Comparison of ENCODE assay signal across 30 cellular contexts in the genomic region with DNA sequence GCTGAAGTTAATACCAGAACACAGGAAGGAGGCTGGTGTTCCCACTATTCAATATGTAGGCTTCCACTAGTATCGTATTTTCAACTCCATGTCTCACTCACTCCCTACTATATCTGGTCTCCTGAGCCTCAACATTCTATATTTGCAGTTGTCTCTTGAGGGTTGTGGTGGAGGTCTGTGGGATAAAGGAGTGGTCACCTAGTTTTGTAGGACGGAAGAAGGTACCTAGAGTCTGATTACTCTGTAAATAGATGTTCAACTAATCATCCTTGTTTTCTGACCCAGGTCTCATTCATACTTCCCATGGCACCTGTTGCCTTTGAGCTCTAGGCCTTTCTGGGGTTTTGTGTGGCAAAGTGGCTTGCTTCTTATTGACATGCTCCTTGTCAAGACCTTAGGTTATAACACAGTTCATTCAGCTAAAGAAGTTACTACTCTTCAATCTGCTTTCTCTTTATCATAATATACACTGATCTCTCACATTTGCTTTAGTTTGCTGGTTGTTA. TPM values are rescaled to one million over a fixed set of nuclear protein-coding genes. Genes with fewer than 3 reads are reported as not detected.
"Had no signal": no experiment of that assay in that cellular context is flagged by ENCODE, and none has a peak within 500 bp of the region (broad histone marks: within the 10 kb centered on the region; RNA-seq: fewer than 3 reads in every experiment).

No MANE protein-coding gene starts in this region.

- H3K27me3 Mint-ChIP-seq: naive thymus-derived CD8-positive, alpha-beta T cell; progenitor cell of endocrine pancreas; stimulated activated naive B cell treated with anti-CD40 and anti-IgM and Interleukin-4, amounts not matched to agents 10 μg/mL and 1 μg/mL and 100 μg/mL, for 72 hours had no signal

- H3K9me3 ChIP-seq: mucosa of descending colon, ovary, right atrium auricular region, right lobe of liver, stomach, testis, thyroid gland, transverse colon, upper lobe of right lung had no signal

- H3K4me3 Mint-ChIP-seq: naive thymus-derived CD8-positive, alpha-beta T cell; stimulated activated naive B cell treated with anti-CD40 and anti-IgM and Interleukin-4, amounts not matched to agents 10 μg/mL and 1 μg/mL and 100 μg/mL, for 72 hours had no signal

- H3K9me3 Mint-ChIP-seq: naive thymus-derived CD8-positive, alpha-beta T cell; stimulated activated naive B cell treated with anti-CD40 and anti-IgM and Interleukin-4, amounts not matched to agents 10 μg/mL and 1 μg/mL and 100 μg/mL, for 72 hours had no signal

- H3K4me3 ChIP-seq: left ventricle myocardium inferior, lung, mucosa of descending colon, ovary, right atrium auricular region, right lobe of liver, skin epidermis, stomach, testis, thyroid gland, transverse colon, upper lobe of right lung had no signal

- H3K4me1 ChIP-seq: left ventricle myocardium inferior, right atrium auricular region, right lobe of liver, stomach, testis, thyroid gland, transverse colon, upper lobe of right lung had no signal

- ATAC-seq: mucosa of descending colon; naive thymus-derived CD8-positive, alpha-beta T cell; right lobe of liver; stimulated activated naive B cell treated with anti-CD40 and anti-IgM and Interleukin-4, amounts not matched to agents 10 μg/mL and 1 μg/mL and 100 μg/mL, for 72 hours; stimulated activated naive CD8-positive, alpha-beta T cell treated with anti-CD3 and anti-CD28 coated beads, Interleukin-15, Interleukin-2, amounts not matched to agents 100 U/mL and 50 U/mL, for 24 hours; upper lobe of right lung had no signal

- H3K27ac ChIP-seq: left ventricle myocardium inferior, ovary, right atrium auricular region, right lobe of liver, skin epidermis, stomach, testis, thyroid gland, transverse colon, upper lobe of right lung had no signal

- H3K27ac Mint-ChIP-seq: progenitor cell of endocrine pancreas; stimulated activated naive B cell treated with anti-CD40 and anti-IgM and Interleukin-4, amounts not matched to agents 10 μg/mL and 1 μg/mL and 100 μg/mL, for 72 hours had no signal

- H3K36me3 ChIP-seq: ovary, right atrium auricular region had no signal

- DNase-seq: hypothalamus; islet precursor cell; left ventricle myocardium inferior; midbrain; mucosa of descending colon; naive thymus-derived CD8-positive, alpha-beta T cell; ovary; right lobe of liver; stimulated activated CD4-positive, alpha-beta T cell treated with anti-CD3 and anti-CD28 coated beads, Interleukin-12 subunit alpha, Interleukin-12 subunit beta, amount 100 ng/mL, for 4 hours; stimulated activated CD4-positive, alpha-beta T cell treated with anti-CD3 and anti-CD28 coated beads, Interleukin-15, amount 100 ng/mL, for 24 hours; stimulated activated CD4-positive, alpha-beta T cell treated with anti-CD3 and anti-CD28 coated beads, Interleukin-2, amount 100 ng/mL, for 24 hours; stimulated activated CD4-positive, alpha-beta T cell treated with anti-CD3 and anti-CD28 coated beads, Interleukin-4, amount 100 ng/mL, for 1 hour; stimulated activated naive B cell treated with anti-CD40 and anti-IgM and Interleukin-4, amounts not matched to agents 10 μg/mL and 1 μg/mL and 100 μg/mL, for 72 hours; stimulated activated naive CD8-positive, alpha-beta T cell treated with anti-CD3 and anti-CD28 coated beads, Interleukin-15, Interleukin-2, amounts not matched to agents 100 U/mL and 50 U/mL, for 24 hours; stomach; testis; thyroid gland; transverse colon; upper lobe of right lung had no signal

- H3K4me1 Mint-ChIP-seq: stimulated activated naive B cell treated with anti-CD40 and anti-IgM and Interleukin-4, amounts not matched to agents 10 μg/mL and 1 μg/mL and 100 μg/mL, for 72 hours had no signal

- H3K27me3 ChIP-seq: ovary, right atrium auricular region, right lobe of liver, stomach, testis, thyroid gland, transverse colon, upper lobe of right lung had no signal

RNA-seq across cellular contexts. Expression of gene DIO1, which starts 33.4 kb away (rescaled TPM):
- total RNA-seq: kidney epithelial cell; left ventricle myocardium inferior; lower leg skin; mesenteric fat pad; mucosa of descending colon; naive thymus-derived CD8-positive, alpha-beta T cell; omental fat pad; pulmonary artery endothelial cell; renal cortical epithelial cell; right atrium auricular region; stomach; transverse colon; upper lobe of right lung had no signal
- polyA plus RNA-seq: naive thymus-derived CD8-positive, alpha-beta T cell; neural cell; ovary; stomach had no signal
